In the genomic region with DNA sequence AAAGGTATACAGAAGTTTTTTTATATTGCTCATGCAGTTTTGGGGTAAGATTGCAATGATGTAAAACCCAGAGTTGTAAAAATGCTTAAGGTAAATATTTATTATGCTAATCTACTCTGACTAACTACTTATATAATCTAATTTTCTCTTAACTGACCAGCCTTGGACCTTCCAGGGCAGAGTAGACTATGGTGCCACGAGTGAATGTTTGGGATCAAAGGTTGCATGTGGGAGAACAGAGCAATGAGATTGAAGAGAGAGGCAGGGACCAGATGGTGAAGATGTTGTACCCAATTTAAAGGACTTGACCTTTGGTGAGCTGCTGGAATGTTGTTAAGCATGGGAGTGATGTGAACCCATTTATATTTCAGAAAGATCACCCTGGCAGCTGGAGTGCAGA, we compare ENCODE assay signal across 30 cellular contexts.
"Had no signal": no experiment of that assay in that cellular context is flagged by ENCODE, and none has a peak within 500 bp of the region (broad histone marks: within the 10 kb centered on the region; RNA-seq: fewer than 3 reads in every experiment).

No MANE protein-coding gene starts in this region.

- H3K4me1 ChIP-seq: ascending aorta, breast epithelium, gastroesophageal sphincter had no signal

- H3K27me3 Mint-ChIP-seq: activated CD4-positive, alpha-beta T cell treated with anti-CD3 and anti-CD28 coated beads for 36 hours; activated CD4-positive, alpha-beta T cell treated with anti-CD3 and anti-CD28 coated beads, Interleukin-2, amount 10 ng/mL, durations not matched to agents 24 days and 14 days; activated CD8-positive, alpha-beta T cell treated with anti-CD3 and anti-CD28 coated beads for 36 hours had no signal

- ATAC-seq: activated T-cell treated with anti-CD3 and anti-CD28 coated beads, Interleukin-2, amount 50 U/mL, for 4 hours; activated T-helper 17 cell treated with anti-CD3 and anti-CD28 coated beads, Interleukin-2, amount 50 U/mL, for 72 hours; gastroesophageal sphincter had no signal

- H3K4me3 Mint-ChIP-seq: activated CD4-positive, alpha-beta T cell treated with anti-CD3 and anti-CD28 coated beads for 36 hours; activated CD4-positive, alpha-beta T cell treated with anti-CD3 and anti-CD28 coated beads, Interleukin-2, amount 10 ng/mL, durations not matched to agents 24 days and 14 days; activated CD8-positive, alpha-beta T cell treated with anti-CD3 and anti-CD28 coated beads for 36 hours; activated naive CD8-positive, alpha-beta T cell treated with anti-CD3 and anti-CD28 coated beads, Interleukin-2, amount 10 ng/mL, durations not matched to agents 7 days and 5 days; activated T-cell treated with anti-CD3 and anti-CD28 coated beads, Interleukin-2, amount 50 U/mL, for 4 hours; brain; dendritic cell treated with granulocyte-macrophage colony-stimulating factor and Interleukin-4, amounts not matched to agents 40 ng/mL and 50 ng/mL, for 4 days; endodermal cell had no signal

- H3K27ac Mint-ChIP-seq: activated CD4-positive, alpha-beta T cell treated with anti-CD3 and anti-CD28 coated beads, Interleukin-2, amount 10 ng/mL, durations not matched to agents 24 days and 14 days; activated naive CD8-positive, alpha-beta T cell treated with anti-CD3 and anti-CD28 coated beads, Interleukin-2, amount 10 ng/mL, durations not matched to agents 7 days and 5 days; activated T-helper 17 cell treated with anti-CD3 and anti-CD28 coated beads, Interleukin-2, amount 50 U/mL, for 72 hours; brain; dendritic cell treated with granulocyte-macrophage colony-stimulating factor and Interleukin-4, amounts not matched to agents 40 ng/mL and 50 ng/mL, for 4 days; endodermal cell had no signal

- H3K4me3 ChIP-seq: ascending aorta, breast epithelium, cardiac muscle cell, coronary artery, dorsolateral prefrontal cortex, esophagus squamous epithelium, gastroesophageal sphincter had no signal

- H3K36me3 ChIP-seq: ascending aorta, breast epithelium, cardiac muscle cell, esophagus squamous epithelium, gastroesophageal sphincter had no signal

- H3K27me3 ChIP-seq: ascending aorta, breast epithelium, cardiac muscle cell, dorsolateral prefrontal cortex, esophagus squamous epithelium, gastroesophageal sphincter had no signal

- H3K9me3 ChIP-seq: ascending aorta, breast epithelium, esophagus squamous epithelium, gastroesophageal sphincter had no signal

- H3K27ac ChIP-seq: ascending aorta, breast epithelium, cardiac muscle cell, coronary artery, dorsolateral prefrontal cortex, gastroesophageal sphincter had no signal

- H3K36me3 Mint-ChIP-seq: activated naive CD8-positive, alpha-beta T cell treated with anti-CD3 and anti-CD28 coated beads, Interleukin-2, amount 10 ng/mL, durations not matched to agents 7 days and 5 days; brain had no signal

- H3K9me3 Mint-ChIP-seq: activated CD4-positive, alpha-beta T cell treated with anti-CD3 and anti-CD28 coated beads, Interleukin-2, amount 10 ng/mL, durations not matched to agents 24 days and 14 days; activated CD8-positive, alpha-beta T cell treated with anti-CD3 and anti-CD28 coated beads for 36 hours; activated T-cell treated with anti-CD3 and anti-CD28 coated beads, Interleukin-2, amount 50 U/mL, for 4 hours; activated T-helper 17 cell treated with anti-CD3 and anti-CD28 coated beads, Interleukin-2, amount 50 U/mL, for 72 hours; brain; dendritic cell treated with granulocyte-macrophage colony-stimulating factor and Interleukin-4, amounts not matched to agents 40 ng/mL and 50 ng/mL, for 4 days; endodermal cell had no signal

- DNase-seq: activated CD4-positive, alpha-beta T cell treated with anti-CD3 and anti-CD28 coated beads for 36 hours; activated CD4-positive, alpha-beta T cell treated with anti-CD3 and anti-CD28 coated beads, Interleukin-2, amount 10 ng/mL, durations not matched to agents 24 days and 14 days; activated CD4-positive, alpha-beta T cell treated with anti-CD3 and anti-CD28 coated beads, Interleukin-2, amount 50 U/mL, for 48 hours; activated CD4-positive, CD25-positive, alpha-beta regulatory T cell; activated CD4-positive, CD25-positive, alpha-beta regulatory T cell treated with anti-CD3 and anti-CD28 coated beads, Interleukin-2, amount 50 U/mL, for 72 hours; activated CD8-positive, alpha-beta memory T cell treated with anti-CD3 and anti-CD28 coated beads for 24 hours; activated CD8-positive, alpha-beta T cell treated with anti-CD3 and anti-CD28 coated beads for 36 hours; activated effector memory CD4-positive, alpha-beta T cell treated with Interleukin-2 at 50 U/mL for 16 hours; activated gamma-delta T cell treated with Interleukin-2 at 50 U/mL for 16 hours; activated naive CD4-positive, alpha-beta T cell treated with anti-CD3 and anti-CD28 coated beads, Interleukin-2, amount 50 U/mL, for 16 hours; activated naive CD4-positive, alpha-beta T cell treated with Interleukin-2 at 50 U/mL for 16 hours; activated naive CD8-positive, alpha-beta T cell treated with anti-CD3 and anti-CD28 coated beads, Interleukin-2, amount 10 ng/mL, durations not matched to agents 7 days and 5 days; activated T-cell treated with anti-CD3 and anti-CD28 coated beads, Interleukin-2, amount 50 U/mL, for 4 hours; central memory CD4-positive, alpha-beta T cell; cerebellar nuclear complex; dorsolateral prefrontal cortex; effector memory CD4-positive, alpha-beta T cell; erythroblast; esophagus squamous epithelium; foreskin melanocyte; T-helper 2 cell had no signal
